ENCODE assay signal across 17 cellular contexts in the genomic region with DNA sequence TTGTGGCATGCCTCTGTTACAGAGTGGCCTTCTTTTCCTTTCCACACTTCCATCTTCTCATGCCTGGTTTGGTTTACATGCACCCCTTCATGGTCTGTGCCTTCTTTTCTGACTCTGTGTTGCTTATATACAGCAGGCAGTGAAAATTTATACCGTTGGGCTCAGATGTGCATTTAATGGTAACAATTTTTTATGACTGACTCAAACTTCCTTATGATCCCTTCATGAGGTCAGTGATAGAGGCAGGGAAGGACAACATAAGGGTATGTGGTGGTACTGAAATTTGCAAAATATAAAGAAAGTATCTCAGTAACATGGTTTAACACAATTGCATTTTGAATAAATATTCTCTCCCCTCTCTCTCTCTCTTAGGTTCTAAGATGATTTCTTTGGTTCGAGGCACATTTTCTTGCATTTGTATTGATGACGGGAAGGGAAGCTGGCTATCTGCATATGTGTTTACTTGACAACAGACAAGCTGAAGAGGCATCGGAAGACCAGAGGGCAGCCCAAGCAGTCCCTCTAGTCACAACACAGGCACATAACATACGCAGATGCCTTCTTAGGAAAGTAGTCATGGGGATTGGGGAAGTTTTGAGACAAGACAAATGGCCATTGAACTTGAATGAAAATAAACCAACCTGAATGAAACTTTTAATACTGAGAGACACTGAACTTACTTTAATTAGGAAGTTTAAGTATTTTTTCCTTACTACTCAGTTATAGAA.
DNase-seq lines count a peak whose midpoint lies in the region; ATAC-seq, FAIRE-seq and TF ChIP-seq lines count a peak whose summit lies in the region.
"Had no signal": no experiment of that assay in that cellular context is flagged by ENCODE, and none has a peak within 500 bp of the region (broad histone marks: within the 10 kb centered on the region; RNA-seq: fewer than 3 reads in every experiment).

No MANE protein-coding gene starts in this region.

- no peak for FAIRE-seq in GM19239 (lab: Jason Lieb, UNC)

- H3K27ac Mint-ChIP-seq in WTC11 (0 out of 2 replicates have a peak overlapping the region, but pooled peaks have one; percentile 9), neural progenitor cell (peak overlapping the region; percentile 19)
- H3K27ac Mint-ChIP-seq: B cell; CD8-positive, alpha-beta T cell; HFFc6 had no signal

- H3K36me3 ChIP-seq in Loucy (ENCODE audit: insufficient read depth, low read length) = no peaks in the 10 kb centered on the region
- no peaks in the 10 kb centered on the region for H3K36me3 ChIP-seq in neural progenitor cell
- H3K36me3 ChIP-seq in thyroid gland = no peaks in the 10 kb centered on the region
- H3K36me3 ChIP-seq: BLaER1 treated with 17β-estradiol and CSF1 and Interleukin-3, amounts not matched to agents 10 nM and 100 nM had no signal

- H3K27me3 ChIP-seq in Loucy (ENCODE audit: insufficient read depth, low read length, poor library complexity, severe bottlenecking) (no peaks in the 10 kb centered on the region), neural progenitor cell (no peaks in the 10 kb centered on the region), thyroid gland (no peaks in the 10 kb centered on the region)
- H3K27me3 ChIP-seq: BLaER1 treated with 17β-estradiol and CSF1 and Interleukin-3, amounts not matched to agents 10 nM and 100 nM had no signal

- no peaks in the 10 kb centered on the region for H3K9me3 ChIP-seq in Loucy (ENCODE audit: insufficient read depth, low read depth, low read length)
- H3K9me3 ChIP-seq in neural progenitor cell (ENCODE audit: low read depth) = no peaks in the 10 kb centered on the region
- no peaks in the 10 kb centered on the region for H3K9me3 ChIP-seq in thyroid gland
- H3K9me3 ChIP-seq: BLaER1 treated with 17β-estradiol and CSF1 and Interleukin-3, amounts not matched to agents 10 nM and 100 nM had no signal

- DNase-seq in WTC11 (ENCODE audit: low spot score) (no peak), left colon (no peak), neural progenitor cell (ENCODE audit: low spot score) (no peak), thyroid gland (no peak), GM19239 (ENCODE audit: insufficient read length, low spot score) (no peak)
- DNase-seq: Calu3; CD8-positive, alpha-beta T cell; DMS79 treated with DMSO at 0.1 percent for 48 hours; GF-D8; GM23248; H7; HFFc6 had no signal

- H3K4me2 ChIP-seq in Loucy (ENCODE audit: low read depth, low read length, poor library complexity, severe bottlenecking) = peak overlapping the region; percentile 4
- no peak overlapping the region for H3K4me2 ChIP-seq in neural progenitor cell
- H3K4me2 ChIP-seq: BLaER1 treated with 17β-estradiol and CSF1 and Interleukin-3, amounts not matched to agents 10 nM and 100 nM had no signal

- POLR2A ChIA-PET in WTC11 (lab: Charles Lee) = no interaction called here

- no peaks in the 10 kb centered on the region for H3K36me3 Mint-ChIP-seq in WTC11
- H3K36me3 Mint-ChIP-seq in neural progenitor cell = no peaks in the 10 kb centered on the region
- H3K36me3 Mint-ChIP-seq: CD8-positive, alpha-beta T cell had no signal

- H2AFZ ChIP-seq in Loucy (ENCODE audit: low read length) = 0 out of 2 replicates have a peak overlapping the region, but pooled peaks have one; percentile 35
- no peak overlapping the region for H2AFZ ChIP-seq in neural progenitor cell (replicated peaks)
- H2AFZ ChIP-seq: GM23248 had no signal

- CTCF ChIA-PET in WTC11 (lab: Charles Lee) = no interaction called here

- peaks cover 30% of the 10 kb centered on the region for H3K4me1 Mint-ChIP-seq in WTC11
- H3K4me1 Mint-ChIP-seq in neural progenitor cell = peaks cover 40% of the 10 kb centered on the region
- H3K4me1 Mint-ChIP-seq: B cell had no signal

- H3K27ac ChIP-seq in neural progenitor cell = no peak overlapping the region
- H3K27ac ChIP-seq in thyroid gland = no peak overlapping the region
- H3K27ac ChIP-seq: BLaER1 treated with 17β-estradiol and CSF1 and Interleukin-3, amounts not matched to agents 10 nM and 100 nM; GM23248 had no signal

- no peak overlapping the region for H3K4me3 Mint-ChIP-seq in WTC11
- H3K4me3 Mint-ChIP-seq in neural progenitor cell = no peak overlapping the region
- H3K4me3 Mint-ChIP-seq: B cell; CD8-positive, alpha-beta T cell; HFFc6 had no signal

- peaks cover 55% of the 10 kb centered on the region for H3K4me1 ChIP-seq in Loucy (ENCODE audit: insufficient read depth, low read length, poor library complexity, severe bottlenecking)
- H3K4me1 ChIP-seq in neural progenitor cell = peaks cover 36% of the 10 kb centered on the region
- no peaks in the 10 kb centered on the region for H3K4me1 ChIP-seq in thyroid gland

- H3K9ac ChIP-seq in Loucy (ENCODE audit: low read depth, low read length, poor library complexity, severe bottlenecking) = no peak overlapping the region
- no peak overlapping the region for H3K9ac ChIP-seq in neural progenitor cell
- H3K9ac ChIP-seq: BLaER1 treated with 17β-estradiol and CSF1 and Interleukin-3, amounts not matched to agents 10 nM and 100 nM; GM23248 had no signal

- ATAC-seq in WTC11 = peak; percentile 53; the same call in 1 of the 2 replicates
- peak; percentile 81 for ATAC-seq in left colon
- no peak for ATAC-seq in HG03108 (IDR thresholded peaks at IDR 0.05; ENCODE audit: unreplicated experiment)
- ATAC-seq: CD8-positive, alpha-beta T cell; HCT116 had no signal

- no peaks in the 10 kb centered on the region for H3K9me2 ChIP-seq in Loucy (replicated peaks; ENCODE audit: low read depth, low read length)

- WGBS in thyroid gland, 2 donors = 80 to 86% methylated on average over 5 of the region's 5 CpGs

- peaks cover 5% of the 10 kb centered on the region for H3K27me3 Mint-ChIP-seq in WTC11 (ENCODE audit: low read depth)
- peaks cover 5% of the 10 kb centered on the region for H3K27me3 Mint-ChIP-seq in neural progenitor cell (ENCODE audit: insufficient read depth, low read depth)
- H3K27me3 Mint-ChIP-seq: B cell had no signal

- H3F3A ChIP-seq in Loucy (ENCODE audit: low read depth) (no peaks in the 10 kb centered on the region), neural progenitor cell (ENCODE audit: low read depth) (peaks cover 13% of the 10 kb centered on the region)

- intact Hi-C loops in left colon (cut with DNase I, micrococcal nuclease) (no loop called here), thyroid gland (cut with DNase I) (no loop called here)

- no peaks in the 10 kb centered on the region for H3K79me2 ChIP-seq in Loucy (ENCODE audit: insufficient read depth, low read length)
- H3K79me2 ChIP-seq in neural progenitor cell (ENCODE audit: low read depth) = no peaks in the 10 kb centered on the region

- H3K4me3 ChIP-seq in Loucy (ENCODE audit: low read length, poor library complexity, severe bottlenecking) (no peak overlapping the region), neural progenitor cell (no peak overlapping the region), thyroid gland (replicated peaks in 1 of 3) (no peak overlapping the region)
- H3K4me3 ChIP-seq: BLaER1 treated with 17β-estradiol and CSF1 and Interleukin-3, amounts not matched to agents 10 nM and 100 nM; GM23248 had no signal

- H3K9me3 Mint-ChIP-seq in WTC11 (no peaks in the 10 kb centered on the region), neural progenitor cell (no peaks in the 10 kb centered on the region)
- H3K9me3 Mint-ChIP-seq: CD8-positive, alpha-beta T cell; HFFc6 had no signal

- H4K20me1 ChIP-seq in Loucy (ENCODE audit: insufficient read depth, low read length, poor library complexity, severe bottlenecking) (no peaks in the 10 kb centered on the region), neural progenitor cell (ENCODE audit: low read depth) (no peaks in the 10 kb centered on the region)
- H4K20me1 ChIP-seq: BLaER1 treated with 17β-estradiol and CSF1 and Interleukin-3, amounts not matched to agents 10 nM and 100 nM had no signal

- TF ChIP-seq POLR2A in thyroid gland (IDR thresholded peaks at IDR 0.05) = no peak

- TF ChIP-seq CTCF in Loucy (conservative IDR thresholded peaks at IDR 0.05; ENCODE audit: low read length) = no peak
- TF ChIP-seq CTCF in WTC11 (IDR thresholded peaks at IDR 0.05) = no peak
- no peak for TF ChIP-seq CTCF in neural progenitor cell (IDR thresholded peaks at IDR 0.05)
- no peak for TF ChIP-seq CTCF in thyroid gland (IDR thresholded peaks at IDR 0.05)

TF ChIP-seq in WTC11, 78 proteins besides CTCF, POLR2A, EP300 and RAD21:
- TF ChIP-seq, protein P1, sequence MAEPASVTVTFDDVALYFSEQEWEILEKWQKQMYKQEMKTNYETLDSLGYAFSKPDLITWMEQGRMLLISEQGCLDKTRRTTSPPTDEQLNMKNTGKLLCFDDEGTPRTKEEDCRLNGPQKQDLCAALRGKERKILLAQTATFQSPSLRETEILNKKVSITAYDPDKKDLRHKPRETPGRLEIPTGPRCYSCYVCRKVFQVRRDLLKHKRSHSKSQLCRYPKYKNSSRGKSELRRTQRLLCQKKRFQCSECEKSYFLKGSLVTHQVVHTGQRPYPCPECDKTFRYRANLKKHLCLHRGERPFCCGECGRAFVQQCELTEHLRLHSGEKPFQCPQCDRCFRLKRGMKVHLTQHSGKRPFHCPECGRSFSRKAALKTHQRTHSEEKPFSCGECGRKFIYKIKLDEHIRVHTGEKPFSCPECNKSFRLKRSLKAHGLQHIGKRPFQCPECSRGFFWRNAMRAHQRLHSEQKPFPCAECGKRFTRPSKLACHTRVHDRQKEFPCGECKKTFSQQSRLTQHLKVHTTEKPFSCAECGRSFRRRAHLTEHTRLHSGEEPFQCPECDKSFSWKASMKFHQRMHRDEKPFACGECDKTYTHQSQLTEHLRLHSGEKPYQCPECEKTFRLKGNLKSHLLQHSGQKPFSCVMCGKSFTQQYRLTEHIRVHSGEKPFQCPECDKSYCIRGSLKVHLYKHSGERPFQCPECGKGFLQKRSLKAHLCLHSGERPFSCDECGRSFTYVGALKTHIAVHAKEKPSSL (CRISPR knock-in tag; conservative IDR thresholded peaks at IDR 0.05) = no peak
- TF ChIP-seq, protein P2, sequence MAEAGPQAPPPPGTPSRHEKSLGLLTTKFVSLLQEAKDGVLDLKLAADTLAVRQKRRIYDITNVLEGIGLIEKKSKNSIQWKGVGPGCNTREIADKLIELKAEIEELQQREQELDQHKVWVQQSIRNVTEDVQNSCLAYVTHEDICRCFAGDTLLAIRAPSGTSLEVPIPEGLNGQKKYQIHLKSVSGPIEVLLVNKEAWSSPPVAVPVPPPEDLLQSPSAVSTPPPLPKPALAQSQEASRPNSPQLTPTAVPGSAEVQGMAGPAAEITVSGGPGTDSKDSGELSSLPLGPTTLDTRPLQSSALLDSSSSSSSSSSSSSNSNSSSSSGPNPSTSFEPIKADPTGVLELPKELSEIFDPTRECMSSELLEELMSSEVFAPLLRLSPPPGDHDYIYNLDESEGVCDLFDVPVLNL (CRISPR knock-in tag; IDR thresholded peaks at IDR 0.05; ENCODE audit: borderline replicate concordance, low read depth) = no peak
